Comparison of ENCODE assay signal across 19 cellular contexts in the genomic region with DNA sequence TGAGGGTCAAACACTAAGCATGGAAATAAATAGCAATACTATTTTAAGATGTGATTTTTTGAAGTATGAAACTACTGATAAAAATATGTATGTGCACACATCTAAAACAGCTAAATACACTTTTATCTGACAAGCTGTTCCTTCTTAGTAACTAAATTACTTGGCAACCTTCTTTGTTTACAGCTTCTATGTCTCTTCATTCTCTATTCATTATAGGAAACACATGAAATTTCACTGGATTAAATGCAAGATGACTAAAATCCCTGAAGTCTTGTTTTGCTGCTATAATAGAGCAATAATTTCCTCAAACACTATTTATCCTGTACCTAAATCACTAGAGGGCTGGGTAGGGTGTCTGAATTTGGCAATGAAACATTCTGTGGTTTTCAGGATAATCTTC. TPM values are rescaled to one million over a fixed set of nuclear protein-coding genes. Genes with fewer than 3 reads are reported as not detected.
A peak's percentile ranks its signal among the peaks of the same experiment; 100 is the strongest.
DNase-seq lines count a peak whose midpoint lies in the region; ATAC-seq and TF ChIP-seq lines count a peak whose summit lies in the region.
"Had no signal": no experiment of that assay in that cellular context is flagged by ENCODE, and none has a peak within 500 bp of the region (broad histone marks: within the 10 kb centered on the region; RNA-seq: fewer than 3 reads in every experiment).

No MANE protein-coding gene starts in this region.

- peaks cover 14% of the 10 kb centered on the region for H3K36me3 Mint-ChIP-seq in natural killer cell
- H3K36me3 Mint-ChIP-seq in natural killer cell treated with Interleukin-12 subunit alpha and Interleukin-12 subunit beta and Interleukin-15 and Interleukin-18, amount 100 ng/mL, for 72 hours = peaks cover 14% of the 10 kb centered on the region
- peaks cover 2% of the 10 kb centered on the region for H3K36me3 Mint-ChIP-seq in T-helper 17 cell (ENCODE audit: low read depth)
- H3K36me3 Mint-ChIP-seq in memory B cell = peaks cover 27% of the 10 kb centered on the region

- intact Hi-C loops in natural killer cell (cut with micrococcal nuclease) = no loop called here

- no peak for TF ChIP-seq CTCF in natural killer cell (IDR thresholded peaks at IDR 0.05)

- peaks cover 5% of the 10 kb centered on the region for H3K9me3 ChIP-seq in T-helper 17 cell (ENCODE audit: control insufficient read depth, low read length, poor library complexity, severe bottlenecking)

- H3K4me1 Mint-ChIP-seq in natural killer cell (peaks cover 61 to 68% of the 10 kb centered on the region in 2 donors), T-helper 17 cell (peaks cover 41% of the 10 kb centered on the region), memory B cell (peaks cover 44% of the 10 kb centered on the region)
- peaks cover 44 to 55% of the 10 kb centered on the region in 2 donors for H3K4me1 Mint-ChIP-seq in natural killer cell treated with Interleukin-12 subunit alpha and Interleukin-12 subunit beta and Interleukin-15 and Interleukin-18, amount 100 ng/mL, for 72 hours (ENCODE audit: low read depth in 2 of 2)

- H3K27ac ChIP-seq in caudate nucleus (ENCODE audit: low read depth, low read length) = no peak overlapping the region
- H3K27ac ChIP-seq: HL-60 had no signal

- DNase-seq in natural killer cell = no peak
- DNase-seq in natural killer cell treated with Interleukin-12 subunit alpha and Interleukin-12 subunit beta and Interleukin-15 and Interleukin-18, amount 100 ng/mL, for 72 hours (ENCODE audit: low spot score) = no peak
- no peak for DNase-seq in T-helper 17 cell
- no peak for DNase-seq in memory B cell (ENCODE audit: low spot score in 2 of 2)
- DNase-seq in DMS53 (lab: John Stamatoyannopoulos, UW) = no peak
- no peak for DNase-seq in caudate nucleus (lab: John Stamatoyannopoulos, UW)
- DNase-seq: CD8-positive, alpha-beta T cell; DND-41; GDM1; GOT3; NCI-H1048; NCI-H146; NCI-H2107; NCI-H748 treated with DMSO at 0.1 percent for 48 hours had no signal

- H3K4me3 Mint-ChIP-seq in natural killer cell (no peak overlapping the region), T-helper 17 cell (peak overlapping the region; percentile 16), memory B cell (no peak overlapping the region)
- no peak overlapping the region for H3K4me3 Mint-ChIP-seq in natural killer cell treated with Interleukin-12 subunit alpha and Interleukin-12 subunit beta and Interleukin-15 and Interleukin-18, amount 100 ng/mL, for 72 hours
- H3K4me3 Mint-ChIP-seq: CD8-positive, alpha-beta T cell had no signal

- peaks cover 0 to 5% of the 10 kb centered on the region in 2 donors for H3K9me3 Mint-ChIP-seq in natural killer cell
- H3K9me3 Mint-ChIP-seq in natural killer cell treated with Interleukin-12 subunit alpha and Interleukin-12 subunit beta and Interleukin-15 and Interleukin-18, amount 100 ng/mL, for 72 hours = peaks cover 9% of the 10 kb centered on the region
- peaks cover 8% of the 10 kb centered on the region for H3K9me3 Mint-ChIP-seq in memory B cell

- H3K27me3 Mint-ChIP-seq in natural killer cell (ENCODE audit: low read depth in 2 of 2) (no peaks in the 10 kb centered on the region), T-helper 17 cell (no peaks in the 10 kb centered on the region), memory B cell (no peaks in the 10 kb centered on the region)
- H3K27me3 Mint-ChIP-seq in natural killer cell treated with Interleukin-12 subunit alpha and Interleukin-12 subunit beta and Interleukin-15 and Interleukin-18, amount 100 ng/mL, for 72 hours = no peaks in the 10 kb centered on the region

- H3K27ac Mint-ChIP-seq in natural killer cell (peak overlapping the region; percentile 4 to 42), T-helper 17 cell (no peak overlapping the region), memory B cell (peak overlapping the region; percentile 23)
- no peak overlapping the region for H3K27ac Mint-ChIP-seq in natural killer cell treated with Interleukin-12 subunit alpha and Interleukin-12 subunit beta and Interleukin-15 and Interleukin-18, amount 100 ng/mL, for 72 hours
- H3K27ac Mint-ChIP-seq: CD8-positive, alpha-beta T cell had no signal

- ATAC-seq in natural killer cell = no peak
- no peak for ATAC-seq in natural killer cell treated with Interleukin-12 subunit alpha and Interleukin-12 subunit beta and Interleukin-15 and Interleukin-18, amount 100 ng/mL, for 72 hours
- ATAC-seq in T-helper 17 cell = no peak
- no peak for ATAC-seq in memory B cell (ENCODE audit: low read depth)
- no peak for ATAC-seq in HG03460 (IDR thresholded peaks at IDR 0.05; ENCODE audit: unreplicated experiment)
- no peak for ATAC-seq in GM18909 (IDR thresholded peaks at IDR 0.05; ENCODE audit: poor library complexity, unreplicated experiment)
- ATAC-seq: CD8-positive, alpha-beta T cell; Panc1; Right ventricle myocardium inferior had no signal

RNA-seq across cellular contexts. Expression of a gene that starts 11.7 kb away (rescaled TPM):
- 100 to 1,000 TPM; 103 to 105 (median 103) TPM for total RNA-seq in natural killer cell
- 10 to 100 TPM; 42.7 to 51.0 TPM for total RNA-seq in natural killer cell treated with Interleukin-12 subunit alpha and Interleukin-12 subunit beta and Interleukin-15 and Interleukin-18, amount 100 ng/mL, for 72 hours
- 10 to 100 TPM; 84.8 to 88.8 TPM for total RNA-seq in T-helper 17 cell

Comparison
In these comparisons a context has a peak if more than half of its experiments do, and no peak if none do; other contexts are left out.
1. H3K27ac Mint-ChIP-seq: peak in natural killer cell (2 of 2) and memory B cell (single experiment); none in natural killer cell treated with Interleukin-12 subunit alpha and Interleukin-12 subunit beta and Interleukin-15 and Interleukin-18, amount 100 ng/mL, for 72 hours (0 of 2) and T-helper 17 cell (single experiment).